Comparison of ENCODE assay signal across 9 cellular contexts in the genomic region with DNA sequence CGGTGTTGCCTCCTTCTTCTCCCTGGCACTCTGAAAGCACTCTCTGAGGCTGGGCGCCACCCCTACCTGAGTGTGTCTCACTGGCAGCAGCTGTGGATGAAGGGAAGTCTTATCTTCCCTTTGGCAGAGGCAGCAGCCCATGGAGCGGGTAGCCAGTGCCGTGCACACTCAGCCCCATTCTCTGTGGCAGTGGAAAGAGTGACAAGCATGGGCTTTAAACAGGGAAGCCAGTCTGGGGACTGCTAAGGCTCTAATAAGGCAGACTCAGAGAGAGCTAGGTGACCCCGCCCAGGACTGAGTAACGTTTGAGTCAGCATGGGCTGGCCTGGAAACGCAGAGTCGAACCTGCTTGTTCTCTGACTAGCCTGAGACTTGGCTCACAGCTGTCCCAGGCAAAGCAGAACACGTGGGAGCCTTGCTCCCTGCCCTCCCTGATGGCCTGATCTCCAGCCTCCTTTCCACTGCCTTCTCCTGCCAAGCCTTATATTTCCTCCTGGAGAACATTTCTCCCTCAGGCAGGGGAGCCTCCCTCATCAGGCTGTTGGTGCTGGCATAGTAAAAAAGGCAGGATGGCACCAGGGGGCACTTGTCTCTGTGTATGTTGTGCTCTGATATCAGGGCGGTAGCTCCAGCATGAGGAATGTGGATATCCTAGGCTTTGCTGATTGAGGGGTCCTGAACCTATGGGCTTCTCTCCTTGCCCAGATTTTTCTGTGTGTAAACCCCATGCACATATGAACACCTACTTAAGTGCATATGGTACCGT.
A peak's percentile ranks its signal among the peaks of the same experiment; 100 is the strongest.
DNase-seq lines count a peak whose midpoint lies in the region; FAIRE-seq and TF ChIP-seq lines count a peak whose summit lies in the region.
"Had no signal": no experiment of that assay in that cellular context is flagged by ENCODE, and none has a peak within 500 bp of the region (broad histone marks: within the 10 kb centered on the region; RNA-seq: fewer than 3 reads in every experiment).

No MANE protein-coding gene starts in this region.

- H3K4ac ChIP-seq in H9 (ENCODE audit: low read depth, low read length) (no peak overlapping the region), neuronal stem cell (ENCODE audit: low read length) (no peak overlapping the region)

- H2BK15ac ChIP-seq in H9 (ENCODE audit: low read depth, low read length) (no peak overlapping the region), neuronal stem cell (ENCODE audit: low read length) (no peak overlapping the region)

- H3T11ph ChIP-seq in H9 (ENCODE audit: low read length), result no peak overlapping the region

- H4K5ac ChIP-seq in H9 (ENCODE audit: insufficient read length, low read depth, low read length), result no peak overlapping the region

- H3K9me2 ChIP-seq in DOHH2 (replicated peaks; ENCODE audit: control insufficient read depth, low read length), result no peaks in the 10 kb centered on the region

- no peak overlapping the region for H3K27ac ChIP-seq in DOHH2 (ENCODE audit: low read depth, low read length)
- H3K27ac ChIP-seq in H9 (ENCODE audit: insufficient read length, low read depth, low read length), result no peak overlapping the region
- H3K27ac ChIP-seq in neuronal stem cell (replicated peaks; ENCODE audit: low read length), result no peak overlapping the region
- H3K27ac ChIP-seq: KMS-11 had no signal

- no peak overlapping the region for H3K18ac ChIP-seq in H9 (ENCODE audit: insufficient read length, low read depth, low read length)
- H3K18ac ChIP-seq in neuronal stem cell (ENCODE audit: low read length), result peak overlapping the region; percentile 16

- H3K27me3 Mint-ChIP-seq in H9 (ENCODE audit: low read depth), result peaks cover 21% of the 10 kb centered on the region
- H3K27me3 Mint-ChIP-seq in dendritic cell treated with granulocyte-macrophage colony-stimulating factor and Interleukin-4, amounts not matched to agents 40 ng/mL and 50 ng/mL, for 4 days, result peaks cover 33% of the 10 kb centered on the region

- no peak overlapping the region for H2BK12ac ChIP-seq in H9 (ENCODE audit: insufficient read length, low read depth, low read length)
- no peak overlapping the region for H2BK12ac ChIP-seq in neuronal stem cell (ENCODE audit: low read length)

- intact Hi-C loops in dendritic cell treated with granulocyte-macrophage colony-stimulating factor and Interleukin-4, amounts not matched to agents 40 ng/mL and 50 ng/mL, for 4 days (cut with micrococcal nuclease), result no loop called here

- H4K91ac ChIP-seq in H9 (ENCODE audit: insufficient read length, low read depth, low read length), result no peak overlapping the region
- no peak overlapping the region for H4K91ac ChIP-seq in neuronal stem cell (ENCODE audit: low read depth, low read length, poor library complexity)

- H3K9me3 ChIP-seq in DOHH2 (ENCODE audit: control insufficient read depth, insufficient read depth, low read length), result no peaks in the 10 kb centered on the region
- H3K9me3 ChIP-seq in H9 (ENCODE audit: control insufficient read depth, low read depth, low read length), result no peaks in the 10 kb centered on the region
- no peaks in the 10 kb centered on the region for H3K9me3 ChIP-seq in neuronal stem cell (replicated peaks in 1 of 2; ENCODE audit: control insufficient read depth in 2 of 2, insufficient read depth in 1 of 2, low read depth in 1 of 2, low read length in 2 of 2)

- no peaks in the 10 kb centered on the region for H3K36me3 ChIP-seq in DOHH2 (ENCODE audit: control insufficient read depth, low read length)
- H3K36me3 ChIP-seq in neuronal stem cell (replicated peaks in 1 of 2; ENCODE audit: control insufficient read depth in 2 of 2, insufficient read depth in 2 of 2, low read length in 2 of 2), result no peaks in the 10 kb centered on the region

- H4K8ac ChIP-seq in H9 (replicated peaks; ENCODE audit: insufficient read length, low read depth, low read length) (no peak overlapping the region), neuronal stem cell (ENCODE audit: low read depth, low read length) (no peak overlapping the region)

- H2BK5ac ChIP-seq in H9 (ENCODE audit: insufficient read length, low read length) (no peak overlapping the region), neuronal stem cell (ENCODE audit: low read length) (no peak overlapping the region)

- H2BK20ac ChIP-seq in H9 (ENCODE audit: low read depth, low read length, poor library complexity, severe bottlenecking), result no peak overlapping the region

- no peaks in the 10 kb centered on the region for H3K23me2 ChIP-seq in H9 (ENCODE audit: insufficient read length, low read depth, low read length, poor library complexity, severe bottlenecking)

- no peak overlapping the region for H3K9ac ChIP-seq in H9 (ENCODE audit: extremely low read depth, insufficient read length, low read length)
- no peak overlapping the region for H3K9ac ChIP-seq in neuronal stem cell (ENCODE audit: low read depth, low read length, poor library complexity)
- H3K9ac ChIP-seq: KMS-11 had no signal

- peak overlapping the region in 2 of 3 experiments; percentile 41 to 65; a peak in 1 of 7 replicates for H3K27ac Mint-ChIP-seq in H9
- peak overlapping the region; percentile 54 for H3K27ac Mint-ChIP-seq in dendritic cell treated with granulocyte-macrophage colony-stimulating factor and Interleukin-4, amounts not matched to agents 40 ng/mL and 50 ng/mL, for 4 days

- no peak overlapping the region for H3K56ac ChIP-seq in H9 (ENCODE audit: insufficient read length, low read depth, low read length)

- peak; percentile 52 for DNase-seq in H9
- peak; percentile 93 for DNase-seq in RPMI7951 (ENCODE audit: low read depth)
- DNase-seq in neuronal stem cell (ENCODE audit: low spot score), result no peak
- peak; percentile 93 for DNase-seq in urothelium cell line (ENCODE audit: low spot score)
- no peak for DNase-seq in C1 segment of cervical spinal cord (lab: John Stamatoyannopoulos, UW)
- DNase-seq in GF-D8 (lab: John Stamatoyannopoulos, UW), result no peak

- no peak overlapping the region for H2AFZ ChIP-seq in H9 (ENCODE audit: low read length)
- no peak overlapping the region for H2AFZ ChIP-seq in neuronal stem cell (ENCODE audit: low read length)

- TF ChIP-seq CTCF in DOHH2 (IDR thresholded peaks at IDR 0.05; ENCODE audit: low read depth, low read length, poor library complexity, severe bottlenecking), result no peak
- TF ChIP-seq CTCF in H9 (conservative IDR thresholded peaks at IDR 0.05), result no peak

- H3K4me2 ChIP-seq in DOHH2 (ENCODE audit: low read length) (peak overlapping the region; percentile 28), H9 (ENCODE audit: insufficient read depth, insufficient read length, low read length) (no peak overlapping the region), neuronal stem cell (ENCODE audit: insufficient read depth, low read length, poor library complexity, severe bottlenecking) (no peak overlapping the region)
- H3K4me2 ChIP-seq: KMS-11 had no signal

- H3K14ac ChIP-seq in H9 (ENCODE audit: insufficient read depth, low read length) (peak overlapping the region; percentile 13; the same call in 1 of the 2 replicates), neuronal stem cell (ENCODE audit: low read length) (no peak overlapping the region)

- no CpG with 5 or more reads among the region's 11 CpGs for WGBS in H9 (ENCODE audit: extremely low coverage, insufficient read length, low lambda C conversion rate)
- no CpG with 5 or more reads among the region's 11 CpGs for WGBS in neuronal stem cell (ENCODE audit: extremely low coverage in 2 of 2, insufficient read length in 2 of 2, insufficient replicate concordance in 1 of 2), 2 donors

- peaks cover 25 to 30% of the 10 kb centered on the region in 2 experiments for H3K4me1 Mint-ChIP-seq in H9
- peaks cover 8% of the 10 kb centered on the region for H3K4me1 Mint-ChIP-seq in dendritic cell treated with granulocyte-macrophage colony-stimulating factor and Interleukin-4, amounts not matched to agents 40 ng/mL and 50 ng/mL, for 4 days (ENCODE audit: low read depth)

- no peak overlapping the region for H2AK5ac ChIP-seq in H9 (ENCODE audit: insufficient read length, low read length)
- no peak overlapping the region for H2AK5ac ChIP-seq in neuronal stem cell (ENCODE audit: low read depth, low read length)

- no peaks in the 10 kb centered on the region for H3F3A ChIP-seq in DOHH2 (ENCODE audit: control insufficient read depth, insufficient read depth)

- H3K4me1 ChIP-seq in DOHH2 (ENCODE audit: control insufficient read depth, low read length) (peaks cover 12% of the 10 kb centered on the region), H9 (ENCODE audit: insufficient read depth, low read length) (peaks cover 10% of the 10 kb centered on the region; the same call in 1 of the 2 replicates), neuronal stem cell (ENCODE audit: control insufficient read depth in 2 of 2, insufficient read depth in 1 of 2, low read depth in 1 of 2, low read length in 2 of 2) (peaks cover 5 to 9% of the 10 kb centered on the region in 2 donors)

- H3K9me3 Mint-ChIP-seq in H9, result no peaks in the 10 kb centered on the region
- no peaks in the 10 kb centered on the region for H3K9me3 Mint-ChIP-seq in dendritic cell treated with granulocyte-macrophage colony-stimulating factor and Interleukin-4, amounts not matched to agents 40 ng/mL and 50 ng/mL, for 4 days

- H3K23ac ChIP-seq in H9 (ENCODE audit: insufficient read length, low read depth, low read length) (no peak overlapping the region), neuronal stem cell (ENCODE audit: low read depth, low read length, poor library complexity) (no peak overlapping the region)

- H4K20me1 ChIP-seq in DOHH2 (ENCODE audit: control insufficient read depth, insufficient read depth, low read depth, low read length) (no peaks in the 10 kb centered on the region), H9 (ENCODE audit: control insufficient read depth, insufficient read depth, insufficient read length) (no peaks in the 10 kb centered on the region)

- FAIRE-seq in urothelium cell line (lab: Jason Lieb, UNC), result peak; percentile 96

- H3K79me1 ChIP-seq in H9 (ENCODE audit: insufficient read depth, low read depth, low read length, poor library complexity, severe bottlenecking) (no peaks in the 10 kb centered on the region), neuronal stem cell (ENCODE audit: low read depth, low read length) (no peaks in the 10 kb centered on the region)

- no peaks in the 10 kb centered on the region for H3K36me3 Mint-ChIP-seq in H9 (ENCODE audit: insufficient read depth in 1 of 3, low read depth in 3 of 3)
- no peaks in the 10 kb centered on the region for H3K36me3 Mint-ChIP-seq in dendritic cell treated with granulocyte-macrophage colony-stimulating factor and Interleukin-4, amounts not matched to agents 40 ng/mL and 50 ng/mL, for 4 days (ENCODE audit: low read depth)

- 0 out of 2 replicates have a peak overlapping the region, but pooled peaks have one; percentile 0 for H3K4me3 ChIP-seq in DOHH2 (ENCODE audit: low read length)
- peak overlapping the region in 1 of 2 donors; percentile 1 for H3K4me3 ChIP-seq in neuronal stem cell (ENCODE audit: low read length in 2 of 2)

- H3K4me3 Mint-ChIP-seq in H9, result peak overlapping the region in 1 of 2 experiments; percentile 20; a peak in 1 of 5 replicates
- no peak overlapping the region for H3K4me3 Mint-ChIP-seq in dendritic cell treated with granulocyte-macrophage colony-stimulating factor and Interleukin-4, amounts not matched to agents 40 ng/mL and 50 ng/mL, for 4 days

- H3K79me2 ChIP-seq in DOHH2 (ENCODE audit: control insufficient read depth, low read length) (no peaks in the 10 kb centered on the region), H9 (ENCODE audit: insufficient read depth, low read length) (no peaks in the 10 kb centered on the region)

- no peak overlapping the region for H2BK120ac ChIP-seq in H9 (ENCODE audit: low read depth, low read length, poor library complexity, severe bottlenecking)
- H2BK120ac ChIP-seq in neuronal stem cell (ENCODE audit: low read depth, low read length), result no peak overlapping the region

- peaks cover 58% of the 10 kb centered on the region for H3K27me3 ChIP-seq in DOHH2 (ENCODE audit: control insufficient read depth, low read length)
- no peaks in the 10 kb centered on the region; the same call in 1 of the 2 replicates for H3K27me3 ChIP-seq in H9 (ENCODE audit: insufficient read depth, low read length)
- no peaks in the 10 kb centered on the region for H3K27me3 ChIP-seq in neuronal stem cell (ENCODE audit: control insufficient read depth in 3 of 3, insufficient read depth in 3 of 3, low read depth in 1 of 3, low read length in 3 of 3)

Comparison
In these comparisons a context has a peak if more than half of its experiments do, and no peak if none do; other contexts are left out.
1. DNase-seq: peak in H9 (single experiment), RPMI7951 (single experiment) and urothelium cell line (single experiment); none in neuronal stem cell (single experiment), C1 segment of cervical spinal cord (0 of 14) and GF-D8 (single experiment).